ENCODE assay signal across 1 cellular context in genomic region chr17:57832711-57833596, GRCh38.
TF ChIP-seq lines count a peak whose summit lies in the region.

No MANE protein-coding gene starts in this region.

TF ChIP-seq in HepG2, 621 proteins besides CTCF, POLR2A, EP300 and RAD21 (continued from another document and continues in another):
- TF ChIP-seq ARID5B (CRISPR knock-in tag; IDR thresholded peaks at IDR 0.05) (peak; percentile 43; the same call in 1 of the 2 replicates), TRIM22 (IDR thresholded peaks at IDR 0.05) (no peak), JUNB (CRISPR knock-in tag; IDR thresholded peaks at IDR 0.05; ENCODE audit: borderline replicate concordance) (no peak), ZNF496 (CRISPR knock-in tag; IDR thresholded peaks at IDR 0.05; ENCODE audit: insufficient replicate concordance) (no peak), PCBP1 (IDR thresholded peaks at IDR 0.05; ENCODE audit: borderline replicate concordance, low read depth, low read length) (no peak), CREBL2 (CRISPR knock-in tag; IDR thresholded peaks at IDR 0.05; ENCODE audit: borderline replicate concordance) (no peak), PHF8 (CRISPR knock-in tag; IDR thresholded peaks at IDR 0.05) (peak; percentile 36; the same call in 1 of the 2 replicates), ZNF670 (CRISPR knock-in tag; IDR thresholded peaks at IDR 0.05; ENCODE audit: borderline replicate concordance) (no peak), HNRNPH1 (optimal IDR thresholded peaks at IDR 0.05; ENCODE audit: low read depth, low read length) (peak; percentile 45), EEA1 (CRISPR knock-in tag; IDR thresholded peaks at IDR 0.05; ENCODE audit: borderline replicate concordance) (0 out of 2 replicates have a peak, but pooled peaks have one; percentile 34), CBX5 (CRISPR knock-in tag; IDR thresholded peaks at IDR 0.05; ENCODE audit: borderline replicate concordance) (0 out of 2 replicates have a peak, but pooled peaks have one; percentile 62), ZBTB25 (CRISPR knock-in tag; IDR thresholded peaks at IDR 0.05) (0 out of 2 replicates have a peak, but pooled peaks have one; percentile 51), SMARCC2 (IDR thresholded peaks at IDR 0.05) (no peak), PATZ1 (CRISPR knock-in tag; IDR thresholded peaks at IDR 0.05) (peak; percentile 44; the same call in 1 of the 2 replicates), ELF3 (CRISPR knock-in tag; IDR thresholded peaks at IDR 0.05) (peak; percentile 72; the same call in 1 of the 2 replicates), RFX5 (IDR thresholded peaks at IDR 0.05; ENCODE audit: low read depth, low read length) (0 out of 2 replicates have a peak, but pooled peaks have one; percentile 24), MEF2D (CRISPR knock-in tag; IDR thresholded peaks at IDR 0.05) (peak; percentile 36), ETV6 (CRISPR knock-in tag; conservative IDR thresholded peaks at IDR 0.05) (0 out of 2 replicates have a peak, but pooled peaks have one; percentile 21), ZNF547 (CRISPR knock-in tag; IDR thresholded peaks at IDR 0.05) (no peak), HMGXB4 (CRISPR knock-in tag; IDR thresholded peaks at IDR 0.05; ENCODE audit: borderline replicate concordance in 1 of 2, low read depth in 1 of 2) (peak; percentile 85 to 94; a peak in 3 of 4 replicates), TCF7 (IDR thresholded peaks at IDR 0.05; ENCODE audit: low read depth) (no peak), MAX (IDR thresholded peaks at IDR 0.05) (peak; percentile 35; the same call in 1 of the 2 replicates), REPIN1 (CRISPR knock-in tag; IDR thresholded peaks at IDR 0.05; ENCODE audit: borderline replicate concordance, low read depth) (peak; percentile 78; the same call in 1 of the 2 replicates), NKX3-1 (CRISPR knock-in tag; IDR thresholded peaks at IDR 0.05) (no peak), GRHL1 (CRISPR knock-in tag; conservative IDR thresholded peaks at IDR 0.05) (no peak), ZNF44 (CRISPR knock-in tag; IDR thresholded peaks at IDR 0.05) (no peak), HMG20B (CRISPR knock-in tag; conservative IDR thresholded peaks at IDR 0.05) (no peak), DRAP1 (CRISPR knock-in tag; IDR thresholded peaks at IDR 0.05) (no peak), HNF4G (IDR thresholded peaks at IDR 0.05; ENCODE audit: borderline replicate concordance, low read depth, low read length) (0 out of 2 replicates have a peak, but pooled peaks have one; percentile 5), HNF4G (CRISPR knock-in tag; IDR thresholded peaks at IDR 0.05; ENCODE audit: borderline replicate concordance, low read depth) (no peak), ZC3H4 (CRISPR knock-in tag; IDR thresholded peaks at IDR 0.05; ENCODE audit: borderline replicate concordance) (no peak), BATF2 (CRISPR knock-in tag; IDR thresholded peaks at IDR 0.05) (no peak), ARID4A (CRISPR knock-in tag; IDR thresholded peaks at IDR 0.05; ENCODE audit: borderline replicate concordance) (peak; percentile 37; the same call in 1 of the 2 replicates), ZNF337 (CRISPR knock-in tag; IDR thresholded peaks at IDR 0.05; ENCODE audit: borderline replicate concordance, low read depth) (no peak), ZBTB39 (CRISPR knock-in tag; IDR thresholded peaks at IDR 0.05) (no peak), HNRNPLL (IDR thresholded peaks at IDR 0.05; ENCODE audit: low read depth, low read length, poor library complexity, severe bottlenecking) (no peak), ZNF441 (CRISPR knock-in tag; IDR thresholded peaks at IDR 0.05; ENCODE audit: borderline replicate concordance) (no peak), FOSL2 (CRISPR knock-in tag; IDR thresholded peaks at IDR 0.05) (peak; percentile 22; the same call in 1 of the 2 replicates)
